9 cellular contexts compared by ENCODE assay signal in the genomic region with DNA sequence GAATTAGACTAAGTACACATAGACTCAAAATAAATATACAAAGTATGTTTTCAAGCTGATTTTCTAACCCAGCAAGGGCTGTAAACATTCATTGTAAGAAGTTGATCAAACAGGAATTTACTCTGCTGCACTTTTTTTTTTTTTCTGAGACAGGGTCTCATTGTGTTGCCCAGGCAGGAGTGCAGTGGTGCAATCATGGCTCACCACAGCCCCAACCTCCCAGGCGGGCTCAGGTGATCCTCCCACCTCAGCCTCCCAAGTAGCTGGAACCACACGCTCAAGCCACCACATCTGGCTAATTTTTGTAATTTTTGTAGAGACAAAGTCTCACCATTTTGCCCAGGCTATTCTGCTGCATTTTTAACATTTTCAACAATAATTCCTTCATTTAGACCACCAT.
"Had no signal": no experiment of that assay in that cellular context is flagged by ENCODE, and none has a peak within 500 bp of the region (broad histone marks: within the 10 kb centered on the region; RNA-seq: fewer than 3 reads in every experiment).

No MANE protein-coding gene starts in this region.

- H2AFZ ChIP-seq: GM23248 had no signal

- DNase-seq: GM23248, GOT3, H7, HFFc6, IMR-90 had no signal

- H3K36me3 ChIP-seq: HAP-1 had no signal

- H3K4me1 ChIP-seq: HAP-1 had no signal

- ATAC-seq: HCT116, K562 had no signal

- H3K27ac ChIP-seq: GM23248, HL-60 had no signal

- H3K9me3 ChIP-seq: HAP-1 had no signal

- FAIRE-seq: K562 had no signal

- H3K4me3 ChIP-seq: GM23248, HAP-1, K562 had no signal

- H3K9ac ChIP-seq: GM23248 had no signal
